ENCODE assay signal across 13 cellular contexts in genomic region chr3:14411166-14411526, GRCh38. TPM values are rescaled to one million over a fixed set of nuclear protein-coding genes. Genes with fewer than 3 reads are reported as not detected.
DNase-seq lines count a peak whose midpoint lies in the region; ATAC-seq, FAIRE-seq and TF ChIP-seq lines count a peak whose summit lies in the region.
"Had no signal": no experiment of that assay in that cellular context is flagged by ENCODE, and none has a peak within 500 bp of the region (broad histone marks: within the 10 kb centered on the region; RNA-seq: fewer than 3 reads in every experiment).

No MANE protein-coding gene starts in this region.

- H3K27me3 ChIP-seq in H1 (replicated peaks in 1 of 4; ENCODE audit: control insufficient read depth in 3 of 4, extremely low read depth in 1 of 4, insufficient read depth in 3 of 4, low read length in 3 of 4) = no peaks in the 10 kb centered on the region
- H3K27me3 ChIP-seq in spleen (replicated peaks in 1 of 7) = no peaks in the 10 kb centered on the region
- H3K27me3 ChIP-seq: vagina had no signal

- intact Hi-C loops in spleen (cut with DNase I; ENCODE audit: low total_unique reads) = no loop called here

- DNase-seq in activated T-cell treated with anti-CD3 and anti-CD28 coated beads, Interleukin-2, amount 50 U/mL, for 4 hours = no peak
- no peak for DNase-seq in activated T-cell treated with anti-CD3 and anti-CD28 coated beads, Interleukin-2, amount 50 U/mL, for 48 hours
- DNase-seq in RWPE1 (ENCODE audit: low spot score) = no peak
- DNase-seq in H1 (ENCODE audit: low read depth in 1 of 2, low spot score in 2 of 2) = no peak
- DNase-seq in spleen = no peak
- no peak for DNase-seq in cerebellar cortex (ENCODE audit: low spot score)
- no peak for DNase-seq in GM12891 (ENCODE audit: insufficient read length, low spot score)
- DNase-seq: KG1, NCI-H2081 treated with DMSO at 0.1 percent for 48 hours had no signal

- H2BK15ac ChIP-seq in H1 (ENCODE audit: low read length) = peak overlapping the region; percentile 72; the same call in 1 of the 2 replicates

- TF ChIP-seq RAD21 in H1 (IDR thresholded peaks at IDR 0.05 in 1 of 2, conservative IDR thresholded peaks at IDR 0.05 in 1 of 2; ENCODE audit: low read depth in 2 of 2, low read length in 2 of 2) = no peak

- H3K27me3 Mint-ChIP-seq in activated T-cell treated with anti-CD3 and anti-CD28 coated beads, Interleukin-2, amount 50 U/mL, for 4 hours (ENCODE audit: low read depth) = no peaks in the 10 kb centered on the region

- H3K9ac ChIP-seq in H1 (replicated peaks in 1 of 4; ENCODE audit: extremely low read depth in 1 of 4, low read depth in 3 of 4, low read length in 3 of 4) = no peak overlapping the region

- FAIRE-seq in H1 (lab: Jason Lieb, UNC) = no peak
- FAIRE-seq in GM12891 (lab: Jason Lieb, UNC) = no peak
- FAIRE-seq: colon had no signal

- H3K4me2 ChIP-seq in H1 (ENCODE audit: insufficient read depth in 1 of 2, low read depth in 2 of 2, low read length in 2 of 2) = no peak overlapping the region

- peaks cover 15 to 48% of the 10 kb centered on the region in 2 experiments for H4K20me1 ChIP-seq in H1 (replicated peaks in 1 of 2; ENCODE audit: control insufficient read depth in 1 of 2, insufficient read depth in 2 of 2, low read length in 2 of 2)

- H3K4me3 Mint-ChIP-seq in activated T-cell treated with anti-CD3 and anti-CD28 coated beads, Interleukin-2, amount 50 U/mL, for 4 hours = peak overlapping the region; percentile 12

- no peak overlapping the region for H2BK20ac ChIP-seq in H1 (ENCODE audit: low read length)

- no peak overlapping the region for H3K18ac ChIP-seq in H1 (ENCODE audit: extremely low read depth, low read length)

- peaks cover 14% of the 10 kb centered on the region for H3K36me3 Mint-ChIP-seq in activated T-cell treated with anti-CD3 and anti-CD28 coated beads, Interleukin-2, amount 50 U/mL, for 4 hours (ENCODE audit: insufficient read depth)

- no peaks in the 10 kb centered on the region for H3K9me3 ChIP-seq in H1 (ENCODE audit: insufficient read depth in 2 of 2, low read depth in 1 of 2, low read length in 1 of 2)
- H3K9me3 ChIP-seq in spleen = no peaks in the 10 kb centered on the region
- H3K9me3 ChIP-seq: vagina had no signal

- H4K91ac ChIP-seq in H1 (replicated peaks; ENCODE audit: insufficient read length, low read length) = no peak overlapping the region

- H4K8ac ChIP-seq in H1 (ENCODE audit: extremely low read depth, insufficient read depth, low read length) = no peak overlapping the region

- H2BK5ac ChIP-seq in H1 (ENCODE audit: low read depth, low read length) = 0 out of 2 replicates have a peak overlapping the region, but pooled peaks have one; percentile 16

- H2BK120ac ChIP-seq in H1 (replicated peaks; ENCODE audit: low read depth, low read length) = no peak overlapping the region

- peaks cover 13 to 80% of the 10 kb centered on the region in 2 experiments for H3K79me2 ChIP-seq in H1 (ENCODE audit: control insufficient read depth in 1 of 2, insufficient read depth in 2 of 2, low read length in 2 of 2)

- peak overlapping the region; percentile 49 for H3K27ac ChIP-seq in RWPE1
- H3K27ac ChIP-seq in H1 (ENCODE audit: low read depth, low read length) = no peak overlapping the region
- H3K27ac ChIP-seq in spleen = peak overlapping the region in 7 of 8 donors; percentile 65 to 90 (median 77)
- H3K27ac ChIP-seq: vagina had no signal

- H3K14ac ChIP-seq in H1 (ENCODE audit: insufficient read length) = no peak overlapping the region

- no peaks in the 10 kb centered on the region for H3K23me2 ChIP-seq in H1 (ENCODE audit: low read depth, low read length)

- no peak overlapping the region for H2BK12ac ChIP-seq in H1 (ENCODE audit: low read depth, low read length)

- H3K4me1 Mint-ChIP-seq in activated T-cell treated with anti-CD3 and anti-CD28 coated beads, Interleukin-2, amount 50 U/mL, for 4 hours (ENCODE audit: low read depth) = peaks cover 46% of the 10 kb centered on the region

- H4K5ac ChIP-seq in H1 (ENCODE audit: insufficient read length, low read depth, low read length) = no peak overlapping the region

- POLR2A ChIA-PET in RWPE1 (lab: Yijun Ruan, JAX; ENCODE audit: low non-redundant PET) (no interaction called here), H1 (lab: Charles Lee; ENCODE audit: partially characterized antibody) (interaction anchor here (0.6 to 3.2 kb wide), 6 partner anchors 9 to 41 kb away, joined by 3 to 24 read pairs (median 3); partner anchors contain the start of gene SLC6A6)

- no peak overlapping the region for H2AFZ ChIP-seq in H1 (ENCODE audit: low read length)

- H2AK5ac ChIP-seq in H1 (ENCODE audit: low read depth, low read length) = peak overlapping the region; percentile 80

- H3K4ac ChIP-seq in H1 (replicated peaks; ENCODE audit: insufficient read length, low read depth, low read length) = no peak overlapping the region

- H3K9me3 Mint-ChIP-seq in activated T-cell treated with anti-CD3 and anti-CD28 coated beads, Interleukin-2, amount 50 U/mL, for 4 hours = no peaks in the 10 kb centered on the region

- H3K4me1 ChIP-seq in H1 (replicated peaks in 1 of 4; ENCODE audit: control insufficient read depth in 3 of 4, insufficient read depth in 4 of 4, low read length in 3 of 4) = peaks cover 13 to 23% (median 19%) of the 10 kb centered on the region in 4 experiments
- peaks cover 22 to 100% (median 76%) of the 10 kb centered on the region in 6 donors for H3K4me1 ChIP-seq in spleen

- peaks cover 37% of the 10 kb centered on the region for H3K79me1 ChIP-seq in H1 (ENCODE audit: low read depth, low read length)

- TF ChIP-seq CTCF in RWPE1 (conservative IDR thresholded peaks at IDR 0.05; ENCODE audit: low read depth) (no peak), H1 (IDR thresholded peaks at IDR 0.05; ENCODE audit: control extremely low read depth in 1 of 3, insufficient read depth in 1 of 3, low read depth in 1 of 3, low read length in 3 of 3) (no peak), spleen (IDR thresholded peaks at IDR 0.05 in 8 of 11, conservative IDR thresholded peaks at IDR 0.05 in 3 of 11) (no peak)

- no peak for ATAC-seq in activated T-cell treated with anti-CD3 and anti-CD28 coated beads, Interleukin-2, amount 50 U/mL, for 4 hours
- no peak for ATAC-seq in GM21526 (IDR thresholded peaks at IDR 0.05; ENCODE audit: low FRiP score, unreplicated experiment)

- H3K4me3 ChIP-seq in H1 (ENCODE audit: extremely low read depth in 1 of 4, insufficient read depth in 2 of 4, low read depth in 3 of 4, low read length in 4 of 4) (no peak overlapping the region), spleen (peak overlapping the region in 1 of 8 donors; percentile 44)
- H3K4me3 ChIP-seq: skin epidermis, vagina had no signal

- CTCF ChIA-PET in RWPE1 (lab: Yijun Ruan, JAX) = no interaction called here
- CTCF ChIA-PET in H1 (lab: Charles Lee; ENCODE audit: partially characterized antibody) = interaction anchor here (0.7 to 3.4 kb wide), 19 partner anchors 10 to 208 kb away, joined by 3 to 16 read pairs (median 4); no protein-coding TSS in a partner anchor

- H3K23ac ChIP-seq in H1 (ENCODE audit: insufficient read length) = no peak overlapping the region

- H3K36me3 ChIP-seq in H1 (ENCODE audit: control insufficient read depth in 2 of 4, insufficient read depth in 4 of 4, low read length in 3 of 4) = peaks cover 0 to 12% (median 4%) of the 10 kb centered on the region in 4 experiments; a peak in 3 of 8 replicates
- H3K36me3 ChIP-seq in spleen = peaks cover 0 to 79% (median 10%) of the 10 kb centered on the region in 6 donors
- H3K36me3 ChIP-seq: vagina had no signal

- TF ChIP-seq POLR2A in H1 (IDR thresholded peaks at IDR 0.05; ENCODE audit: control extremely low read depth in 1 of 2, low read depth in 2 of 2, low read length in 2 of 2) (no peak), spleen (IDR thresholded peaks at IDR 0.05) (no peak), GM12891 (IDR thresholded peaks at IDR 0.05; ENCODE audit: low read depth, low read length) (no peak)

- no peak overlapping the region for H3K56ac ChIP-seq in H1 (replicated peaks; ENCODE audit: insufficient read length, low read depth, low read length)

- no peak for TF ChIP-seq EP300 in H1 (IDR thresholded peaks at IDR 0.05; ENCODE audit: borderline replicate concordance in 1 of 2, low read depth in 2 of 2, low read length in 2 of 2)

- WGBS in H1 (ENCODE audit: extremely low coverage in 1 of 2, insufficient coverage in 1 of 2, insufficient read length in 1 of 2, insufficient replicate concordance in 2 of 2, low coverage in 1 of 2, low lambda C conversion rate in 2 of 2, missing lambda C conversion rate in 1 of 2), 2 experiments = 81% methylated on average over 9 of the region's 9 CpGs; no CpG with 5 or more reads in 1 of the 2 experiments
- 82 to 90% (median 88%) methylated on average over 9 of the region's 9 CpGs for WGBS in spleen, 5 donors

TF ChIP-seq in H1, 55 proteins besides CTCF, POLR2A, EP300 and RAD21 (continues in another document):
- TF ChIP-seq CREB1 (IDR thresholded peaks at IDR 0.05) = no peak
- TF ChIP-seq SP1 (IDR thresholded peaks at IDR 0.05; ENCODE audit: low read depth, low read length) = no peak
- TF ChIP-seq SIRT6 (IDR thresholded peaks at IDR 0.05; ENCODE audit: low read length) = no peak
- TF ChIP-seq SUZ12 (IDR thresholded peaks at IDR 0.05; ENCODE audit: low read length) = no peak

TF ChIP-seq in GM12891, 5 proteins besides CTCF, POLR2A, EP300 and RAD21:
- TF ChIP-seq POLR2AphosphoS5 (IDR thresholded peaks at IDR 0.05; ENCODE audit: low read depth, low read length) = no peak
- TF ChIP-seq SPI1 (IDR thresholded peaks at IDR 0.05; ENCODE audit: low read depth, low read length) = no peak
- no peak for TF ChIP-seq TAF1 (IDR thresholded peaks at IDR 0.05; ENCODE audit: low read depth, low read length)
- no peak for TF ChIP-seq POU2F2 (IDR thresholded peaks at IDR 0.05; ENCODE audit: low read depth, low read length)
- TF ChIP-seq PAX5 (IDR thresholded peaks at IDR 0.05; ENCODE audit: insufficient read depth, low read length, severe bottlenecking) = no peak

RNA-seq across cellular contexts. Expression of gene SLC6A6, which starts 8.7 kb away (rescaled TPM):
- 10 to 100 TPM; 47.6 to 54.2 (median 51.2) TPM for total RNA-seq in activated T-cell treated with anti-CD3 and anti-CD28 coated beads, Interleukin-2, amount 50 U/mL, for 4 hours
- 140 and 144 TPM in 2 replicates for total RNA-seq in H1 (2021; fragmentation: NEBNext Ultra II Directional; extraction: Animal tissue kit (Norgen Biotek cat#: 25700))
- polyA plus RNA-seq in H1 (2011; rRNA removed) (66.2 and 77.8 TPM in 2 replicates), spleen (10 to 100 TPM in 1 of 3 donors, 1 to 10 TPM in 2; 3.4 to 14.2 (median 3.9) TPM)
- polyA plus RNA-seq in H1 (2011; cell fraction: cytosol; rRNA removed) = 69.0 TPM
- 164 TPM for polyA plus RNA-seq in H1 (2011; cell fraction: nucleus; rRNA removed)
- 61.4 to 78.1 TPM (median 74.2 TPM) in 4 replicates for polyA plus RNA-seq in H1 (2012, experiment 1 of 2)
- 45.2 TPM for polyA plus RNA-seq in H1 (2012, experiment 2 of 2)
- 158 TPM for polyA plus RNA-seq in H1 (2013, experiment 1 of 2)
- polyA plus RNA-seq in H1 (2013, experiment 2 of 2) = 135 TPM
- 242 and 245 TPM in 2 replicates for polyA minus RNA-seq in H1 (2011; rRNA and poly(A)+ RNA removed)
- 135 TPM for polyA minus RNA-seq in H1 (2011; cell fraction: cytosol; rRNA and poly(A)+ RNA removed)
- polyA minus RNA-seq in H1 (2011; cell fraction: nucleus; rRNA and poly(A)+ RNA removed) = 104 TPM
- 100 to 1,000 TPM in 6 of 7 donors, 10 to 100 TPM in 1; 75.4 to 150 (median 128) TPM for total RNA-seq in spleen
- polyA plus RNA-seq in GM12891 (2012; ENCODE audit: low read depth, missing spikeins) = 10.0 TPM
